1 cellular context compared by ENCODE assay signal in genomic region chr1:26998319-26999300, GRCh38.
TF ChIP-seq lines count a peak whose summit lies in the region.

No MANE protein-coding gene starts in this region.

TF ChIP-seq in HepG2, 621 proteins besides CTCF, POLR2A, EP300 and RAD21 (continues in another document):
- no peak for TF ChIP-seq ZNF230 (CRISPR knock-in tag; IDR thresholded peaks at IDR 0.05)
- TF ChIP-seq, protein P1, sequence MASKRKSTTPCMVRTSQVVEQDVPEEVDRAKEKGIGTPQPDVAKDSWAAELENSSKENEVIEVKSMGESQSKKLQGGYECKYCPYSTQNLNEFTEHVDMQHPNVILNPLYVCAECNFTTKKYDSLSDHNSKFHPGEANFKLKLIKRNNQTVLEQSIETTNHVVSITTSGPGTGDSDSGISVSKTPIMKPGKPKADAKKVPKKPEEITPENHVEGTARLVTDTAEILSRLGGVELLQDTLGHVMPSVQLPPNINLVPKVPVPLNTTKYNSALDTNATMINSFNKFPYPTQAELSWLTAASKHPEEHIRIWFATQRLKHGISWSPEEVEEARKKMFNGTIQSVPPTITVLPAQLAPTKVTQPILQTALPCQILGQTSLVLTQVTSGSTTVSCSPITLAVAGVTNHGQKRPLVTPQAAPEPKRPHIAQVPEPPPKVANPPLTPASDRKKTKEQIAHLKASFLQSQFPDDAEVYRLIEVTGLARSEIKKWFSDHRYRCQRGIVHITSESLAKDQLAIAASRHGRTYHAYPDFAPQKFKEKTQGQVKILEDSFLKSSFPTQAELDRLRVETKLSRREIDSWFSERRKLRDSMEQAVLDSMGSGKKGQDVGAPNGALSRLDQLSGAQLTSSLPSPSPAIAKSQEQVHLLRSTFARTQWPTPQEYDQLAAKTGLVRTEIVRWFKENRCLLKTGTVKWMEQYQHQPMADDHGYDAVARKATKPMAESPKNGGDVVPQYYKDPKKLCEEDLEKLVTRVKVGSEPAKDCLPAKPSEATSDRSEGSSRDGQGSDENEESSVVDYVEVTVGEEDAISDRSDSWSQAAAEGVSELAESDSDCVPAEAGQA (IDR thresholded peaks at IDR 0.05; ENCODE audit: low read depth), result no peak
- TF ChIP-seq, protein P1 (CRISPR knock-in tag; IDR thresholded peaks at IDR 0.05; ENCODE audit: borderline replicate concordance), result no peak
- TF ChIP-seq ATF6 (CRISPR knock-in tag; conservative IDR thresholded peaks at IDR 0.05), result no peak
- TF ChIP-seq ZNF75D (CRISPR knock-in tag; IDR thresholded peaks at IDR 0.05; ENCODE audit: borderline replicate concordance), result 0 out of 2 replicates have a peak, but pooled peaks have one; percentile 21
- TF ChIP-seq ZNF160 (CRISPR knock-in tag; IDR thresholded peaks at IDR 0.05), result no peak
- peak; percentile 29; the same call in 1 of the 2 replicates for TF ChIP-seq RBFOX2 (IDR thresholded peaks at IDR 0.05; ENCODE audit: low read depth, low read length)
- TF ChIP-seq POLR2AphosphoS5 (IDR thresholded peaks at IDR 0.05; ENCODE audit: low read depth, low read length), result 0 out of 2 replicates have a peak, but pooled peaks have one; percentile 21
- TF ChIP-seq CREB1 (IDR thresholded peaks at IDR 0.05), result no peak
- TF ChIP-seq CREB1 (CRISPR knock-in tag; IDR thresholded peaks at IDR 0.05), result peak; percentile 49
- peak; percentile 80 for TF ChIP-seq AGO1 (IDR thresholded peaks at IDR 0.05; ENCODE audit: low read depth, low read length, poor library complexity, severe bottlenecking)
- peak; percentile 36 to 45; a peak in 1 of 4 replicates for TF ChIP-seq MAFK (conservative IDR thresholded peaks at IDR 0.05 in 1 of 2, IDR thresholded peaks at IDR 0.05 in 1 of 2; ENCODE audit: low read length in 2 of 2)
- no peak for TF ChIP-seq NRL (CRISPR knock-in tag; IDR thresholded peaks at IDR 0.05; ENCODE audit: borderline replicate concordance)
- peak; percentile 22 for TF ChIP-seq POLR2AphosphoS2 (IDR thresholded peaks at IDR 0.05; ENCODE audit: low read depth, low read length)
- no peak for TF ChIP-seq SRF (IDR thresholded peaks at IDR 0.05; ENCODE audit: low read depth, low read length)
- TF ChIP-seq ZNF431 (CRISPR knock-in tag; IDR thresholded peaks at IDR 0.05; ENCODE audit: borderline replicate concordance, low read depth), result 0 out of 2 replicates have a peak, but pooled peaks have one; percentile 21
- TF ChIP-seq ZNF446 (CRISPR knock-in tag; IDR thresholded peaks at IDR 0.05), result peak; percentile 23; the same call in 1 of the 2 replicates
- TF ChIP-seq ZFX (CRISPR knock-in tag; IDR thresholded peaks at IDR 0.05; ENCODE audit: low read depth), result 0 out of 2 replicates have a peak, but pooled peaks have one; percentile 27
- TF ChIP-seq HNRNPL (IDR thresholded peaks at IDR 0.05; ENCODE audit: low read depth, low read length), result 0 out of 2 replicates have a peak, but pooled peaks have one; percentile 52
- TF ChIP-seq ZC3H13 (CRISPR knock-in tag; IDR thresholded peaks at IDR 0.05), result peak; percentile 71
- TF ChIP-seq ISL2 (CRISPR knock-in tag; IDR thresholded peaks at IDR 0.05), result no peak
- TF ChIP-seq ZNF556 (CRISPR knock-in tag; IDR thresholded peaks at IDR 0.05; ENCODE audit: borderline replicate concordance), result 0 out of 2 replicates have a peak, but pooled peaks have one; percentile 23
- TF ChIP-seq NR2F6 (IDR thresholded peaks at IDR 0.05), result no peak
- TF ChIP-seq NR2F6 (CRISPR knock-in tag; IDR thresholded peaks at IDR 0.05), result no peak
- TF ChIP-seq AGO2 (optimal IDR thresholded peaks at IDR 0.05; ENCODE audit: low read depth, low read length), result peak; percentile 91
- TF ChIP-seq ZNF761 (CRISPR knock-in tag; conservative IDR thresholded peaks at IDR 0.05), result no peak
- TF ChIP-seq ZNF180 (CRISPR knock-in tag; IDR thresholded peaks at IDR 0.05; ENCODE audit: borderline replicate concordance, low read depth), result no peak
- TF ChIP-seq, protein P2, sequence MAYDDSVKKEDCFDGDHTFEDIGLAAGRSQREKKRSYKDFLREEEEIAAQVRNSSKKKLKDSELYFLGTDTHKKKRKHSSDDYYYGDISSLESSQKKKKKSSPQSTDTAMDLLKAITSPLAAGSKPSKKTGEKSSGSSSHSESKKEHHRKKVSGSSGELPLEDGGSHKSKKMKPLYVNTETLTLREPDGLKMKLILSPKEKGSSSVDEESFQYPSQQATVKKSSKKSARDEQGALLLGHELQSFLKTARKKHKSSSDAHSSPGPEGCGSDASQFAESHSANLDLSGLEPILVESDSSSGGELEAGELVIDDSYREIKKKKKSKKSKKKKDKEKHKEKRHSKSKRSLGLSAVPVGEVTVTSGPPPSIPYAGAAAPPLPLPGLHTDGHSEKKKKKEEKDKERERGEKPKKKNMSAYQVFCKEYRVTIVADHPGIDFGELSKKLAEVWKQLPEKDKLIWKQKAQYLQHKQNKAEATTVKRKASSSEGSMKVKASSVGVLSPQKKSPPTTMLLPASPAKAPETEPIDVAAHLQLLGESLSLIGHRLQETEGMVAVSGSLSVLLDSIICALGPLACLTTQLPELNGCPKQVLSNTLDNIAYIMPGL (CRISPR knock-in tag; IDR thresholded peaks at IDR 0.05; ENCODE audit: borderline replicate concordance in 1 of 2, low read depth in 1 of 2), result no peak
- TF ChIP-seq, protein P3, sequence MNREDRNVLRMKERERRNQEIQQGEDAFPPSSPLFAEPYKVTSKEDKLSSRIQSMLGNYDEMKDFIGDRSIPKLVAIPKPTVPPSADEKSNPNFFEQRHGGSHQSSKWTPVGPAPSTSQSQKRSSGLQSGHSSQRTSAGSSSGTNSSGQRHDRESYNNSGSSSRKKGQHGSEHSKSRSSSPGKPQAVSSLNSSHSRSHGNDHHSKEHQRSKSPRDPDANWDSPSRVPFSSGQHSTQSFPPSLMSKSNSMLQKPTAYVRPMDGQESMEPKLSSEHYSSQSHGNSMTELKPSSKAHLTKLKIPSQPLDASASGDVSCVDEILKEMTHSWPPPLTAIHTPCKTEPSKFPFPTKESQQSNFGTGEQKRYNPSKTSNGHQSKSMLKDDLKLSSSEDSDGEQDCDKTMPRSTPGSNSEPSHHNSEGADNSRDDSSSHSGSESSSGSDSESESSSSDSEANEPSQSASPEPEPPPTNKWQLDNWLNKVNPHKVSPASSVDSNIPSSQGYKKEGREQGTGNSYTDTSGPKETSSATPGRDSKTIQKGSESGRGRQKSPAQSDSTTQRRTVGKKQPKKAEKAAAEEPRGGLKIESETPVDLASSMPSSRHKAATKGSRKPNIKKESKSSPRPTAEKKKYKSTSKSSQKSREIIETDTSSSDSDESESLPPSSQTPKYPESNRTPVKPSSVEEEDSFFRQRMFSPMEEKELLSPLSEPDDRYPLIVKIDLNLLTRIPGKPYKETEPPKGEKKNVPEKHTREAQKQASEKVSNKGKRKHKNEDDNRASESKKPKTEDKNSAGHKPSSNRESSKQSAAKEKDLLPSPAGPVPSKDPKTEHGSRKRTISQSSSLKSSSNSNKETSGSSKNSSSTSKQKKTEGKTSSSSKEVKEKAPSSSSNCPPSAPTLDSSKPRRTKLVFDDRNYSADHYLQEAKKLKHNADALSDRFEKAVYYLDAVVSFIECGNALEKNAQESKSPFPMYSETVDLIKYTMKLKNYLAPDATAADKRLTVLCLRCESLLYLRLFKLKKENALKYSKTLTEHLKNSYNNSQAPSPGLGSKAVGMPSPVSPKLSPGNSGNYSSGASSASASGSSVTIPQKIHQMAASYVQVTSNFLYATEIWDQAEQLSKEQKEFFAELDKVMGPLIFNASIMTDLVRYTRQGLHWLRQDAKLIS (CRISPR knock-in tag; IDR thresholded peaks at IDR 0.05), result 0 out of 2 replicates have a peak, but pooled peaks have one; percentile 46
- peak; percentile 25; the same call in 1 of the 2 replicates for TF ChIP-seq FOSL2 (CRISPR knock-in tag; IDR thresholded peaks at IDR 0.05)
- no peak for TF ChIP-seq ZNF782 (CRISPR knock-in tag; IDR thresholded peaks at IDR 0.05; ENCODE audit: borderline replicate concordance)
- TF ChIP-seq ZNF558 (CRISPR knock-in tag; IDR thresholded peaks at IDR 0.05; ENCODE audit: borderline replicate concordance), result no peak
- TF ChIP-seq ZNF615 (CRISPR knock-in tag; IDR thresholded peaks at IDR 0.05; ENCODE audit: borderline replicate concordance), result 0 out of 2 replicates have a peak, but pooled peaks have one; percentile 55
- TF ChIP-seq SIN3B (IDR thresholded peaks at IDR 0.05; ENCODE audit: low read length), result no peak
- TF ChIP-seq RBM22 (optimal IDR thresholded peaks at IDR 0.05; ENCODE audit: low read length), result peak; percentile 6
- TF ChIP-seq NONO (IDR thresholded peaks at IDR 0.05), result no peak
- peak; percentile 47; the same call in 1 of the 2 replicates for TF ChIP-seq NONO (CRISPR knock-in tag; conservative IDR thresholded peaks at IDR 0.05)
- 0 out of 2 replicates have a peak, but pooled peaks have one; percentile 1 for TF ChIP-seq MAFF (IDR thresholded peaks at IDR 0.05; ENCODE audit: low read depth, low read length)
- TF ChIP-seq SNAPC2 (CRISPR knock-in tag; IDR thresholded peaks at IDR 0.05), result no peak
- no peak for TF ChIP-seq KIAA2018 (CRISPR knock-in tag; IDR thresholded peaks at IDR 0.05; ENCODE audit: borderline replicate concordance)
- TF ChIP-seq AKAP8 (CRISPR knock-in tag; IDR thresholded peaks at IDR 0.05), result peak; percentile 20; the same call in 1 of the 2 replicates
- no peak for TF ChIP-seq NPAS2 (CRISPR knock-in tag; IDR thresholded peaks at IDR 0.05; ENCODE audit: borderline replicate concordance)
